ENCODE assay signal across 1 cellular context in the genomic region with DNA sequence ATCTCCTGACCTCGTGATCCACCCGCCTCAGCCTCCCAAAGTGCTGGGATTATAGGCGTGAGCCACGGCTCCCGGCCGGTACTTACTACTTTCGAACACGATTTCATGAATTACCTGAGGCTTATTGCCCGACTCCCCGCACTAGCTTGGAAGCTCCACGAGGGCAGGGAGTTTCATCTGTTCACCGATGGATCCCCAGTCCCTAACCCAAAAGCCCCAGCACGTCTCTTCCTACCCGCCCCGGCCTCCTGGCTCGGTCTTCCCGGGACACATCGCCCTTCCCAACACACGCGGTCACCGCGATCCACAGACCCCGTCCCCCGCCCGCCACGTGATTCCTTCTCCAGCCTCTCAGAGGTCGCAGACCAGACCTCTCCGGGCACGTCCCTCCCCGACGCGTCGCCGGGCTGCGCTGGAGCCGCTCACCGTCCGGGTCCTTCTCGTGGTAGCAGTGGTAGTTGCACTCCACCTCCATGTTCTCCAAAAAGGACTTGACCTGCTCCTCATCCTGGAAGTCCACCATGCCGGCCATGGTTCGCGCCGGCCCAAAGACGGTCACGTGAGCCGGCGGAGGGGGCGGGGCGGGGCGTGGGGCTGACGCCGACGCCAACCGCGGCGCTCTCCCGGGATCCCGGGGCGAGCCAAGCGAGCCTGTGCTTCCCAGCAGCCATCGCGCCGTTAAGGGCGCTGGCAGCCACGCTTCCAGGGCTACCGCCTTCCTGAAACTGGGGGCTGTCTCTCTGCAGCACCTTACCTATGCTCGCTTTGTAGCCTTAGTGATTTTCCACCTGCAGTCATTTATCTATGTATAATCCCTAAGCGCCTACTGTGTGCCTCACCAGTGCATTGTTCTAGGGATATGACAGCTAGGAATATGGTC.
TF ChIP-seq lines count a peak whose summit lies in the region.

A gene (minus strand): TSS at position 553 of the 880 bp plus-strand sequence. CDS start 21 bp downstream, at position 532.

TF ChIP-seq in K562, 482 proteins besides CTCF, POLR2A, EP300 and RAD21 (continued from another document and continues in another):
- TF ChIP-seq NCOA2 (IDR thresholded peaks at IDR 0.05; ENCODE audit: partially characterized antibody in 2 of 2) = no peak
- no peak for TF ChIP-seq ZNF197 (CRISPR knock-in tag; IDR thresholded peaks at IDR 0.05; ENCODE audit: low read depth)
- TF ChIP-seq, protein P1, sequence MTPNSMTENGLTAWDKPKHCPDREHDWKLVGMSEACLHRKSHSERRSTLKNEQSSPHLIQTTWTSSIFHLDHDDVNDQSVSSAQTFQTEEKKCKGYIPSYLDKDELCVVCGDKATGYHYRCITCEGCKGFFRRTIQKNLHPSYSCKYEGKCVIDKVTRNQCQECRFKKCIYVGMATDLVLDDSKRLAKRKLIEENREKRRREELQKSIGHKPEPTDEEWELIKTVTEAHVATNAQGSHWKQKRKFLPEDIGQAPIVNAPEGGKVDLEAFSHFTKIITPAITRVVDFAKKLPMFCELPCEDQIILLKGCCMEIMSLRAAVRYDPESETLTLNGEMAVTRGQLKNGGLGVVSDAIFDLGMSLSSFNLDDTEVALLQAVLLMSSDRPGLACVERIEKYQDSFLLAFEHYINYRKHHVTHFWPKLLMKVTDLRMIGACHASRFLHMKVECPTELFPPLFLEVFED (CRISPR knock-in tag; conservative IDR thresholded peaks at IDR 0.05) = no peak; the same call in 1 of the 2 replicates
- TF ChIP-seq, protein P2, sequence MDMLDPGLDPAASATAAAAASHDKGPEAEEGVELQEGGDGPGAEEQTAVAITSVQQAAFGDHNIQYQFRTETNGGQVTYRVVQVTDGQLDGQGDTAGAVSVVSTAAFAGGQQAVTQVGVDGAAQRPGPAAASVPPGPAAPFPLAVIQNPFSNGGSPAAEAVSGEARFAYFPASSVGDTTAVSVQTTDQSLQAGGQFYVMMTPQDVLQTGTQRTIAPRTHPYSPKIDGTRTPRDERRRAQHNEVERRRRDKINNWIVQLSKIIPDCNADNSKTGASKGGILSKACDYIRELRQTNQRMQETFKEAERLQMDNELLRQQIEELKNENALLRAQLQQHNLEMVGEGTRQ (CRISPR knock-in tag; IDR thresholded peaks at IDR 0.05) = peak; percentile 95
- no peak; the same call in 1 of the 2 replicates for TF ChIP-seq ZC3H11A (IDR thresholded peaks at IDR 0.05; ENCODE audit: low read depth, low read length)
- peak; percentile 91; the same call in 1 of the 2 replicates for TF ChIP-seq NR3C1 (CRISPR knock-in tag; IDR thresholded peaks at IDR 0.05)
- TF ChIP-seq NBN (IDR thresholded peaks at IDR 0.05; ENCODE audit: low read depth) = peak; percentile 37; the same call in 1 of the 2 replicates
- peak; percentile 72 for TF ChIP-seq TAF1 (IDR thresholded peaks at IDR 0.05; ENCODE audit: control insufficient read depth, extremely low read depth, insufficient read depth, low read length, severe bottlenecking)
- TF ChIP-seq NCOA4 (IDR thresholded peaks at IDR 0.05; ENCODE audit: partially characterized antibody) = no peak
- TF ChIP-seq, protein P3, sequence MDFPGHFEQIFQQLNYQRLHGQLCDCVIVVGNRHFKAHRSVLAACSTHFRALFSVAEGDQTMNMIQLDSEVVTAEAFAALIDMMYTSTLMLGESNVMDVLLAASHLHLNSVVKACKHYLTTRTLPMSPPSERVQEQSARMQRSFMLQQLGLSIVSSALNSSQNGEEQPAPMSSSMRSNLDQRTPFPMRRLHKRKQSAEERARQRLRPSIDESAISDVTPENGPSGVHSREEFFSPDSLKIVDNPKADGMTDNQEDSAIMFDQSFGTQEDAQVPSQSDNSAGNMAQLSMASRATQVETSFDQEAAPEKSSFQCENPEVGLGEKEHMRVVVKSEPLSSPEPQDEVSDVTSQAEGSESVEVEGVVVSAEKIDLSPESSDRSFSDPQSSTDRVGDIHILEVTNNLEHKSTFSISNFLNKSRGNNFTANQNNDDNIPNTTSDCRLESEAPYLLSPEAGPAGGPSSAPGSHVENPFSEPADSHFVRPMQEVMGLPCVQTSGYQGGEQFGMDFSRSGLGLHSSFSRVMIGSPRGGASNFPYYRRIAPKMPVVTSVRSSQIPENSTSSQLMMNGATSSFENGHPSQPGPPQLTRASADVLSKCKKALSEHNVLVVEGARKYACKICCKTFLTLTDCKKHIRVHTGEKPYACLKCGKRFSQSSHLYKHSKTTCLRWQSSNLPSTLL (IDR thresholded peaks at IDR 0.05) = no peak
- TF ChIP-seq HNRNPK (IDR thresholded peaks at IDR 0.05; ENCODE audit: low read depth, low read length, poor library complexity, severe bottlenecking) = no peak
- TF ChIP-seq TCF3 (CRISPR knock-in tag; IDR thresholded peaks at IDR 0.05) = peak; percentile 34; the same call in 1 of the 2 replicates
- TF ChIP-seq C11orf30 (IDR thresholded peaks at IDR 0.05; ENCODE audit: low read depth) = peak; percentile 78
- TF ChIP-seq, protein P4, sequence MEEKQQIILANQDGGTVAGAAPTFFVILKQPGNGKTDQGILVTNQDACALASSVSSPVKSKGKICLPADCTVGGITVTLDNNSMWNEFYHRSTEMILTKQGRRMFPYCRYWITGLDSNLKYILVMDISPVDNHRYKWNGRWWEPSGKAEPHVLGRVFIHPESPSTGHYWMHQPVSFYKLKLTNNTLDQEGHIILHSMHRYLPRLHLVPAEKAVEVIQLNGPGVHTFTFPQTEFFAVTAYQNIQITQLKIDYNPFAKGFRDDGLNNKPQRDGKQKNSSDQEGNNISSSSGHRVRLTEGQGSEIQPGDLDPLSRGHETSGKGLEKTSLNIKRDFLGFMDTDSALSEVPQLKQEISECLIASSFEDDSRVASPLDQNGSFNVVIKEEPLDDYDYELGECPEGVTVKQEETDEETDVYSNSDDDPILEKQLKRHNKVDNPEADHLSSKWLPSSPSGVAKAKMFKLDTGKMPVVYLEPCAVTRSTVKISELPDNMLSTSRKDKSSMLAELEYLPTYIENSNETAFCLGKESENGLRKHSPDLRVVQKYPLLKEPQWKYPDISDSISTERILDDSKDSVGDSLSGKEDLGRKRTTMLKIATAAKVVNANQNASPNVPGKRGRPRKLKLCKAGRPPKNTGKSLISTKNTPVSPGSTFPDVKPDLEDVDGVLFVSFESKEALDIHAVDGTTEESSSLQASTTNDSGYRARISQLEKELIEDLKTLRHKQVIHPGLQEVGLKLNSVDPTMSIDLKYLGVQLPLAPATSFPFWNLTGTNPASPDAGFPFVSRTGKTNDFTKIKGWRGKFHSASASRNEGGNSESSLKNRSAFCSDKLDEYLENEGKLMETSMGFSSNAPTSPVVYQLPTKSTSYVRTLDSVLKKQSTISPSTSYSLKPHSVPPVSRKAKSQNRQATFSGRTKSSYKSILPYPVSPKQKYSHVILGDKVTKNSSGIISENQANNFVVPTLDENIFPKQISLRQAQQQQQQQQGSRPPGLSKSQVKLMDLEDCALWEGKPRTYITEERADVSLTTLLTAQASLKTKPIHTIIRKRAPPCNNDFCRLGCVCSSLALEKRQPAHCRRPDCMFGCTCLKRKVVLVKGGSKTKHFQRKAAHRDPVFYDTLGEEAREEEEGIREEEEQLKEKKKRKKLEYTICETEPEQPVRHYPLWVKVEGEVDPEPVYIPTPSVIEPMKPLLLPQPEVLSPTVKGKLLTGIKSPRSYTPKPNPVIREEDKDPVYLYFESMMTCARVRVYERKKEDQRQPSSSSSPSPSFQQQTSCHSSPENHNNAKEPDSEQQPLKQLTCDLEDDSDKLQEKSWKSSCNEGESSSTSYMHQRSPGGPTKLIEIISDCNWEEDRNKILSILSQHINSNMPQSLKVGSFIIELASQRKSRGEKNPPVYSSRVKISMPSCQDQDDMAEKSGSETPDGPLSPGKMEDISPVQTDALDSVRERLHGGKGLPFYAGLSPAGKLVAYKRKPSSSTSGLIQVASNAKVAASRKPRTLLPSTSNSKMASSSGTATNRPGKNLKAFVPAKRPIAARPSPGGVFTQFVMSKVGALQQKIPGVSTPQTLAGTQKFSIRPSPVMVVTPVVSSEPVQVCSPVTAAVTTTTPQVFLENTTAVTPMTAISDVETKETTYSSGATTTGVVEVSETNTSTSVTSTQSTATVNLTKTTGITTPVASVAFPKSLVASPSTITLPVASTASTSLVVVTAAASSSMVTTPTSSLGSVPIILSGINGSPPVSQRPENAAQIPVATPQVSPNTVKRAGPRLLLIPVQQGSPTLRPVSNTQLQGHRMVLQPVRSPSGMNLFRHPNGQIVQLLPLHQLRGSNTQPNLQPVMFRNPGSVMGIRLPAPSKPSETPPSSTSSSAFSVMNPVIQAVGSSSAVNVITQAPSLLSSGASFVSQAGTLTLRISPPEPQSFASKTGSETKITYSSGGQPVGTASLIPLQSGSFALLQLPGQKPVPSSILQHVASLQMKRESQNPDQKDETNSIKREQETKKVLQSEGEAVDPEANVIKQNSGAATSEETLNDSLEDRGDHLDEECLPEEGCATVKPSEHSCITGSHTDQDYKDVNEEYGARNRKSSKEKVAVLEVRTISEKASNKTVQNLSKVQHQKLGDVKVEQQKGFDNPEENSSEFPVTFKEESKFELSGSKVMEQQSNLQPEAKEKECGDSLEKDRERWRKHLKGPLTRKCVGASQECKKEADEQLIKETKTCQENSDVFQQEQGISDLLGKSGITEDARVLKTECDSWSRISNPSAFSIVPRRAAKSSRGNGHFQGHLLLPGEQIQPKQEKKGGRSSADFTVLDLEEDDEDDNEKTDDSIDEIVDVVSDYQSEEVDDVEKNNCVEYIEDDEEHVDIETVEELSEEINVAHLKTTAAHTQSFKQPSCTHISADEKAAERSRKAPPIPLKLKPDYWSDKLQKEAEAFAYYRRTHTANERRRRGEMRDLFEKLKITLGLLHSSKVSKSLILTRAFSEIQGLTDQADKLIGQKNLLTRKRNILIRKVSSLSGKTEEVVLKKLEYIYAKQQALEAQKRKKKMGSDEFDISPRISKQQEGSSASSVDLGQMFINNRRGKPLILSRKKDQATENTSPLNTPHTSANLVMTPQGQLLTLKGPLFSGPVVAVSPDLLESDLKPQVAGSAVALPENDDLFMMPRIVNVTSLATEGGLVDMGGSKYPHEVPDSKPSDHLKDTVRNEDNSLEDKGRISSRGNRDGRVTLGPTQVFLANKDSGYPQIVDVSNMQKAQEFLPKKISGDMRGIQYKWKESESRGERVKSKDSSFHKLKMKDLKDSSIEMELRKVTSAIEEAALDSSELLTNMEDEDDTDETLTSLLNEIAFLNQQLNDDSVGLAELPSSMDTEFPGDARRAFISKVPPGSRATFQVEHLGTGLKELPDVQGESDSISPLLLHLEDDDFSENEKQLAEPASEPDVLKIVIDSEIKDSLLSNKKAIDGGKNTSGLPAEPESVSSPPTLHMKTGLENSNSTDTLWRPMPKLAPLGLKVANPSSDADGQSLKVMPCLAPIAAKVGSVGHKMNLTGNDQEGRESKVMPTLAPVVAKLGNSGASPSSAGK (IDR thresholded peaks at IDR 0.05) = peak; percentile 99
- TF ChIP-seq, protein P5, sequence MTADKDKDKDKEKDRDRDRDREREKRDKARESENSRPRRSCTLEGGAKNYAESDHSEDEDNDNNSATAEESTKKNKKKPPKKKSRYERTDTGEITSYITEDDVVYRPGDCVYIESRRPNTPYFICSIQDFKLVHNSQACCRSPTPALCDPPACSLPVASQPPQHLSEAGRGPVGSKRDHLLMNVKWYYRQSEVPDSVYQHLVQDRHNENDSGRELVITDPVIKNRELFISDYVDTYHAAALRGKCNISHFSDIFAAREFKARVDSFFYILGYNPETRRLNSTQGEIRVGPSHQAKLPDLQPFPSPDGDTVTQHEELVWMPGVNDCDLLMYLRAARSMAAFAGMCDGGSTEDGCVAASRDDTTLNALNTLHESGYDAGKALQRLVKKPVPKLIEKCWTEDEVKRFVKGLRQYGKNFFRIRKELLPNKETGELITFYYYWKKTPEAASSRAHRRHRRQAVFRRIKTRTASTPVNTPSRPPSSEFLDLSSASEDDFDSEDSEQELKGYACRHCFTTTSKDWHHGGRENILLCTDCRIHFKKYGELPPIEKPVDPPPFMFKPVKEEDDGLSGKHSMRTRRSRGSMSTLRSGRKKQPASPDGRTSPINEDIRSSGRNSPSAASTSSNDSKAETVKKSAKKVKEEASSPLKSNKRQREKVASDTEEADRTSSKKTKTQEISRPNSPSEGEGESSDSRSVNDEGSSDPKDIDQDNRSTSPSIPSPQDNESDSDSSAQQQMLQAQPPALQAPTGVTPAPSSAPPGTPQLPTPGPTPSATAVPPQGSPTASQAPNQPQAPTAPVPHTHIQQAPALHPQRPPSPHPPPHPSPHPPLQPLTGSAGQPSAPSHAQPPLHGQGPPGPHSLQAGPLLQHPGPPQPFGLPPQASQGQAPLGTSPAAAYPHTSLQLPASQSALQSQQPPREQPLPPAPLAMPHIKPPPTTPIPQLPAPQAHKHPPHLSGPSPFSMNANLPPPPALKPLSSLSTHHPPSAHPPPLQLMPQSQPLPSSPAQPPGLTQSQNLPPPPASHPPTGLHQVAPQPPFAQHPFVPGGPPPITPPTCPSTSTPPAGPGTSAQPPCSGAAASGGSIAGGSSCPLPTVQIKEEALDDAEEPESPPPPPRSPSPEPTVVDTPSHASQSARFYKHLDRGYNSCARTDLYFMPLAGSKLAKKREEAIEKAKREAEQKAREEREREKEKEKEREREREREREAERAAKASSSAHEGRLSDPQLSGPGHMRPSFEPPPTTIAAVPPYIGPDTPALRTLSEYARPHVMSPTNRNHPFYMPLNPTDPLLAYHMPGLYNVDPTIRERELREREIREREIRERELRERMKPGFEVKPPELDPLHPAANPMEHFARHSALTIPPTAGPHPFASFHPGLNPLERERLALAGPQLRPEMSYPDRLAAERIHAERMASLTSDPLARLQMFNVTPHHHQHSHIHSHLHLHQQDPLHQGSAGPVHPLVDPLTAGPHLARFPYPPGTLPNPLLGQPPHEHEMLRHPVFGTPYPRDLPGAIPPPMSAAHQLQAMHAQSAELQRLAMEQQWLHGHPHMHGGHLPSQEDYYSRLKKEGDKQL (CRISPR knock-in tag; IDR thresholded peaks at IDR 0.05; ENCODE audit: borderline replicate concordance) = 0 out of 2 replicates have a peak, but pooled peaks have one; percentile 72
- peak; percentile 72 for TF ChIP-seq CHD2 (IDR thresholded peaks at IDR 0.05; ENCODE audit: low read depth, low read length)
- TF ChIP-seq ZNF77 (CRISPR knock-in tag; IDR thresholded peaks at IDR 0.05) = no peak
- TF ChIP-seq ESRRB (CRISPR knock-in tag; IDR thresholded peaks at IDR 0.05; ENCODE audit: borderline replicate concordance) = no peak
